Comparison of ENCODE assay signal across 21 cellular contexts in the genomic region with DNA sequence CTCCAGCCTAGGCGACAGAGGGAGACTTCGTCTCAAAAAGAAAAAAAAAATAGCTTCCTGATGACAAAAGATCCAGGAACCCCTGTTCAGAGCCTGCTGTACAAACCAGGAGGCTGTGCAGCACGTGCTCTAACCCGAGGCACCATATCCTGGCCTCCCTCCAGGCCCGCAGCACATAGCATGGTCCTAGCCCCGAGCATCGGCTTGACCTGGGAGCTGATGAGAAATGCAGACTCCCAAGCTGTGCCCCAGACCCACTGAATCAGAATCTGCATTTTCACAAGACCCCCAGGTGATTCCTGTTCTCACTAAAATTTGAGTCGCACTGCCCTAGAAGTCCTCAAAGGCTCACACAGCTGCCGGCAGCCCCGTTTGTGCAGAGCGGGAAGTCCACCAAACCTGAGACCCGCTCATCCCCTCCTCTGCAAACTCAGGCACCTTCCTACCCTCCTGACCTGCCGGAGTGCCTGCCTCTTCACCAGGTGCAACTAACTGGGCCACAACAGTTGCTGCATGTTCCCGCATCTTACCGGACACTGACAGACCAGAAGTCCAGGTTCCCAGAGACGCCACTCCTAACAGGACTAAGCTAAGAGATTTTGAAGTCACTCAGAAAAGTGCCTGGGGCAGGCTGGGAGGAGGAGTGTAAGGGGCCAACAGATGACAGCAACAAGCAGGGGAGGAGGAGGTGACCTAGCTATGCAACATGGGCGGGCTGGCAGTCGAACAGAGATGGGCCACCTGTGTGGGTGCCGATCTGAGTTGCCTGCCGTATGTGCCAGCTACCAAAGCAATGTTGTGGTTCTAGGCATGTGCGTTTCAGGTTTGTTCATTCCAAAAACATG. TPM values are rescaled to one million over a fixed set of nuclear protein-coding genes. Genes with fewer than 3 reads are reported as not detected.
DNase-seq lines count a peak whose midpoint lies in the region; ATAC-seq, FAIRE-seq and TF ChIP-seq lines count a peak whose summit lies in the region.
"Had no signal": no experiment of that assay in that cellular context is flagged by ENCODE, and none has a peak within 500 bp of the region (broad histone marks: within the 10 kb centered on the region; RNA-seq: fewer than 3 reads in every experiment).

No MANE protein-coding gene starts in this region.

- peaks cover 0 to 12% (median 9%) of the 10 kb centered on the region in 4 donors for H3K4me1 ChIP-seq in esophagus muscularis mucosa
- peaks cover 6 to 7% of the 10 kb centered on the region in 2 experiments for H3K4me1 ChIP-seq in trophoblast cell (ENCODE audit: control insufficient read depth in 1 of 2, insufficient read depth in 2 of 2, low read length in 2 of 2)
- H3K4me1 ChIP-seq in tibial nerve = peaks cover 0 to 18% (median 0%) of the 10 kb centered on the region in 4 donors

- H2BK120ac ChIP-seq in trophoblast cell (ENCODE audit: insufficient read depth, low read length, poor library complexity) = no peak overlapping the region

- no peak overlapping the region for H2BK5ac ChIP-seq in trophoblast cell (ENCODE audit: low read depth, low read length, poor library complexity)

- peaks cover 77 to 85% of the 10 kb centered on the region in 2 donors for H3K36me3 Mint-ChIP-seq in CD14-positive monocyte
- no peaks in the 10 kb centered on the region for H3K36me3 Mint-ChIP-seq in natural killer cell

- H3K4me1 Mint-ChIP-seq in CD14-positive monocyte (peaks cover 96% of the 10 kb centered on the region), natural killer cell (peaks cover 0 to 13% of the 10 kb centered on the region in 2 donors)
- H3K4me1 Mint-ChIP-seq: activated CD4-positive, alpha-beta T cell treated with anti-CD3 and anti-CD28 coated beads, Interleukin-2, amount 10 ng/mL, durations not matched to agents 24 days and 14 days had no signal

- peaks cover 0 to 2% (median 0%) of the 10 kb centered on the region in 7 donors for H3K9me3 Mint-ChIP-seq in CD14-positive monocyte
- no peaks in the 10 kb centered on the region for H3K9me3 Mint-ChIP-seq in natural killer cell
- H3K9me3 Mint-ChIP-seq: activated CD4-positive, alpha-beta T cell treated with anti-CD3 and anti-CD28 coated beads, Interleukin-2, amount 10 ng/mL, durations not matched to agents 24 days and 14 days had no signal

- H3K27me3 ChIP-seq in esophagus muscularis mucosa = no peaks in the 10 kb centered on the region
- no peaks in the 10 kb centered on the region for H3K27me3 ChIP-seq in trophoblast cell (ENCODE audit: insufficient read depth, low read length)
- no peaks in the 10 kb centered on the region for H3K27me3 ChIP-seq in tibial nerve

- no peak overlapping the region for H3K14ac ChIP-seq in trophoblast cell (ENCODE audit: low read length)

- no peak overlapping the region for H2AK5ac ChIP-seq in trophoblast cell (ENCODE audit: low read length)

- H3K9ac ChIP-seq in trophoblast cell (ENCODE audit: low read length) = no peak overlapping the region

- H3K4ac ChIP-seq in trophoblast cell (ENCODE audit: low read depth, low read length) = no peak overlapping the region

- peak; percentile 69 for FAIRE-seq in HTR-8/SVneo (lab: Jason Lieb, UNC)
- FAIRE-seq: endometrium, GM18507, K562 had no signal

- TF ChIP-seq EP300 in esophagus muscularis mucosa (IDR thresholded peaks at IDR 0.05) (no peak), tibial nerve (IDR thresholded peaks at IDR 0.05) (no peak)

- no peak overlapping the region for H4K91ac ChIP-seq in trophoblast cell (ENCODE audit: low read depth, low read length)

- no peak overlapping the region for H2AFZ ChIP-seq in trophoblast cell (ENCODE audit: insufficient read depth, low read length, poor library complexity)

- H3K4me3 Mint-ChIP-seq in CD14-positive monocyte = peak overlapping the region in 1 of 2 donors; percentile 29
- H3K4me3 Mint-ChIP-seq in natural killer cell = no peak overlapping the region
- H3K4me3 Mint-ChIP-seq: activated CD4-positive, alpha-beta T cell treated with anti-CD3 and anti-CD28 coated beads, Interleukin-2, amount 10 ng/mL, durations not matched to agents 24 days and 14 days; T-helper 17 cell had no signal

- DNase-seq in CD14-positive monocyte (ENCODE audit: low spot score) (no peak), HTR-8/SVneo (ENCODE audit: insufficient read length, low spot score) (no peak), esophagus muscularis mucosa (ENCODE audit: extremely low spot score) (no peak), trophoblast cell (peak; percentile 68 to 81), cortex of kidney (lab: John Stamatoyannopoulos, UW) (no peak), SHP77 (lab: John Stamatoyannopoulos, UW) (no peak), natural killer cell (no peak), tibial nerve (ENCODE audit: low spot score in 2 of 2) (no peak)
- DNase-seq: activated CD4-positive, alpha-beta T cell treated with anti-CD3 and anti-CD28 coated beads, Interleukin-2, amount 10 ng/mL, durations not matched to agents 24 days and 14 days; EL; GOT3; NCI-H2171; NCI-H524 treated with DMSO at 0.1 percent for 48 hours; occipital lobe; stimulated activated CD4-positive, alpha-beta T cell treated with anti-CD3 and anti-CD28 coated beads, Interleukin-15, amount 100 ng/mL, for 24 hours; stimulated activated CD8-positive, alpha-beta memory T cell treated with anti-CD3 and anti-CD28 coated beads, Interleukin-4, amount 100 ng/mL, for 48 hours; T-helper 17 cell had no signal

- H3K18ac ChIP-seq in trophoblast cell (ENCODE audit: low read length) = no peak overlapping the region

- TF ChIP-seq POLR2A in esophagus muscularis mucosa (IDR thresholded peaks at IDR 0.05; ENCODE audit: low read depth) (no peak), tibial nerve (IDR thresholded peaks at IDR 0.05) (no peak)

- no peaks in the 10 kb centered on the region for H3K79me2 ChIP-seq in trophoblast cell (ENCODE audit: control insufficient read depth, insufficient read depth, low read length, poor library complexity)

- peaks cover 0 to 2% (median 0%) of the 10 kb centered on the region in 3 donors for H3K27me3 Mint-ChIP-seq in CD14-positive monocyte (ENCODE audit: low read depth in 3 of 3)
- peaks cover 0 to 8% of the 10 kb centered on the region in 2 donors for H3K27me3 Mint-ChIP-seq in natural killer cell (ENCODE audit: low read depth in 2 of 2)

- H4K8ac ChIP-seq in trophoblast cell (ENCODE audit: low read depth, low read length) = no peak overlapping the region

- TF ChIP-seq CTCF in CD14-positive monocyte (IDR thresholded peaks at IDR 0.05) = no peak
- no peak for TF ChIP-seq CTCF in esophagus muscularis mucosa (IDR thresholded peaks at IDR 0.05)
- TF ChIP-seq CTCF in natural killer cell (IDR thresholded peaks at IDR 0.05) = no peak
- TF ChIP-seq CTCF in tibial nerve (IDR thresholded peaks at IDR 0.05) = no peak

- H3K36me3 ChIP-seq in esophagus muscularis mucosa (no peaks in the 10 kb centered on the region), trophoblast cell (ENCODE audit: control insufficient read depth in 1 of 2, insufficient read depth in 2 of 2, low read length in 2 of 2) (no peaks in the 10 kb centered on the region), tibial nerve (peaks cover 0 to 19% (median 0%) of the 10 kb centered on the region in 3 donors)

- no peak overlapping the region for H2BK12ac ChIP-seq in trophoblast cell (ENCODE audit: low read length)

- H3K9me3 ChIP-seq in esophagus muscularis mucosa (no peaks in the 10 kb centered on the region), trophoblast cell (ENCODE audit: insufficient read depth, low read depth, low read length) (no peaks in the 10 kb centered on the region), tibial nerve (no peaks in the 10 kb centered on the region)

- no peak overlapping the region for H3K23ac ChIP-seq in trophoblast cell (ENCODE audit: low read length)

- 91% methylated on average over 17 of the region's 21 CpGs for WGBS in esophagus muscularis mucosa
- WGBS in trophoblast cell (ENCODE audit: extremely low coverage, insufficient coverage, insufficient read length) = no CpG with 5 or more reads among the region's 21 CpGs
- 88 to 89% methylated on average over 20 to 21 of the region's 21 CpGs for WGBS in tibial nerve, 2 donors

- H3K27ac ChIP-seq in esophagus muscularis mucosa (replicated peaks in 1 of 4) (peak overlapping the region in 3 of 4 donors; percentile 7 to 35 (median 30)), trophoblast cell (ENCODE audit: low read depth, low read length) (no peak overlapping the region), tibial nerve (peak overlapping the region in 2 of 4 donors; percentile 8 to 50)
- H3K27ac ChIP-seq: SK-N-MC had no signal

- H3K4me3 ChIP-seq in esophagus muscularis mucosa = no peak overlapping the region
- no peak overlapping the region for H3K4me3 ChIP-seq in trophoblast cell (ENCODE audit: low read depth, low read length)
- H3K4me3 ChIP-seq in tibial nerve = no peak overlapping the region
- H3K4me3 ChIP-seq: K562, SK-N-MC had no signal

- no peak for ATAC-seq in natural killer cell
- ATAC-seq: K562, T-helper 17 cell had no signal

- H3K4me2 ChIP-seq in trophoblast cell (ENCODE audit: low read length) = no peak overlapping the region

- H3K79me1 ChIP-seq in trophoblast cell (ENCODE audit: low read length) = no peaks in the 10 kb centered on the region

- H3K27ac Mint-ChIP-seq in CD14-positive monocyte (peak overlapping the region; percentile 96 to 99 (median 98)), natural killer cell (no peak overlapping the region)
- H3K27ac Mint-ChIP-seq: activated CD4-positive, alpha-beta T cell treated with anti-CD3 and anti-CD28 coated beads, Interleukin-2, amount 10 ng/mL, durations not matched to agents 24 days and 14 days; T-helper 17 cell had no signal

- no peak overlapping the region for H4K12ac ChIP-seq in trophoblast cell (ENCODE audit: low read depth, low read length)

- intact Hi-C loops in CD14-positive monocyte (cut with micrococcal nuclease) (no loop called here), esophagus muscularis mucosa (cut with DNase I) (no loop called here), natural killer cell (cut with micrococcal nuclease) (no loop called here)

RNA-seq across cellular contexts. Expression of a gene that starts 24.0 kb away (rescaled TPM):
- polyA plus RNA-seq in CD14-positive monocyte = 10 to 100 TPM; 42.8 to 54.6 TPM
- total RNA-seq in esophagus muscularis mucosa = 10 to 100 TPM; 10.6 to 20.0 (median 13.1) TPM
- polyA plus RNA-seq in trophoblast cell (2013) = 34.8 and 36.0 TPM in 2 replicates
- total RNA-seq in natural killer cell = 100 to 1,000 TPM; 248 to 289 (median 282) TPM
- 10 to 100 TPM; 14.2 to 34.2 (median 15.5) TPM for total RNA-seq in tibial nerve

Comparison
In these comparisons a context has a peak if more than half of its experiments do, and no peak if none do; other contexts are left out.
1. DNase-seq: peak in trophoblast cell (2 of 2); none in CD14-positive monocyte (single experiment), HTR-8/SVneo (single experiment), esophagus muscularis mucosa (single experiment), cortex of kidney (single experiment), SHP77 (0 of 2), natural killer cell (single experiment) and tibial nerve (0 of 2).
2. H3K27ac Mint-ChIP-seq: peak in CD14-positive monocyte (7 of 7); none in natural killer cell (0 of 2).
3. RNA of a gene that starts 24.0 kb away (total RNA-seq): 248 to 289 TPM in natural killer cell; 14.2 to 34.2 TPM in tibial nerve and 10.6 to 20.0 TPM in esophagus muscularis mucosa; every median in the first group is over 4 times any median in the second.